ENCODE assay signal across 1 cellular context in genomic region chr3:58384381-58385090, GRCh38.
TF ChIP-seq lines count a peak whose summit lies in the region.

No MANE protein-coding gene starts in this region.

TF ChIP-seq in SK-N-SH, 30 proteins besides CTCF, POLR2A, EP300 and RAD21 (continued from another document):
- TF ChIP-seq IRF3 (IDR thresholded peaks at IDR 0.05; ENCODE audit: low read depth, low read length) (no peak), SMC3 (IDR thresholded peaks at IDR 0.05; ENCODE audit: low read depth, low read length) (no peak), EZH2phosphoT487 (IDR thresholded peaks at IDR 0.05; ENCODE audit: borderline replicate concordance, low read depth) (no peak), GABPA (IDR thresholded peaks at IDR 0.05; ENCODE audit: low read depth) (no peak), MEF2A (IDR thresholded peaks at IDR 0.05; ENCODE audit: borderline replicate concordance, low read depth) (no peak), REST (IDR thresholded peaks at IDR 0.05; ENCODE audit: low read depth, low read length) (no peak), FOXM1 (IDR thresholded peaks at IDR 0.05; ENCODE audit: low read depth) (no peak)
- TF ChIP-seq, protein P1, sequence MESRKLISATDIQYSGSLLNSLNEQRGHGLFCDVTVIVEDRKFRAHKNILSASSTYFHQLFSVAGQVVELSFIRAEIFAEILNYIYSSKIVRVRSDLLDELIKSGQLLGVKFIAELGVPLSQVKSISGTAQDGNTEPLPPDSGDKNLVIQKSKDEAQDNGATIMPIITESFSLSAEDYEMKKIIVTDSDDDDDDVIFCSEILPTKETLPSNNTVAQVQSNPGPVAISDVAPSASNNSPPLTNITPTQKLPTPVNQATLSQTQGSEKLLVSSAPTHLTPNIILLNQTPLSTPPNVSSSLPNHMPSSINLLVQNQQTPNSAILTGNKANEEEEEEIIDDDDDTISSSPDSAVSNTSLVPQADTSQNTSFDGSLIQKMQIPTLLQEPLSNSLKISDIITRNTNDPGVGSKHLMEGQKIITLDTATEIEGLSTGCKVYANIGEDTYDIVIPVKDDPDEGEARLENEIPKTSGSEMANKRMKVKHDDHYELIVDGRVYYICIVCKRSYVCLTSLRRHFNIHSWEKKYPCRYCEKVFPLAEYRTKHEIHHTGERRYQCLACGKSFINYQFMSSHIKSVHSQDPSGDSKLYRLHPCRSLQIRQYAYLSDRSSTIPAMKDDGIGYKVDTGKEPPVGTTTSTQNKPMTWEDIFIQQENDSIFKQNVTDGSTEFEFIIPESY (IDR thresholded peaks at IDR 0.05; ENCODE audit: borderline replicate concordance, low read depth), result no peak
